Comparison of ENCODE assay signal across 21 cellular contexts in the genomic region with DNA sequence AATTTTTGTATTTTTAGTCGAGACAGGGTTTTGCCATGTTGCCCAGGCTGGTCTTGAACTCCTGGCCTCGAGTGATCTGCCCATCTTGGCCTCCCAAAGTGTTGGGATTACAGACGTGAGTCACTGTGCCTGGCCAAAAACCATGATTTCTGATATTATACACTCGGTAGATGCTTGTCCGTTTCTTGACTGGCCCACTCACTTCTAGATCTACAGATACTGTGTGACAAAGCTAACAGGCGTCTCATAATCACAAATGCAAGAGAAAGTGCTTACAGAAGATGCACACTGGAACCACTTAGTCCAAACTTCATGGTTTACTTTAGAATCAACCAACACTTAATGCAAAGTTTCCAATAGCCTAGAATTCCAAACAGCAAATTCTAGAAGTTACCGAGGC. TPM values are rescaled to one million over a fixed set of nuclear protein-coding genes. Genes with fewer than 3 reads are reported as not detected.
A peak's percentile ranks its signal among the peaks of the same experiment; 100 is the strongest.
DNase-seq lines count a peak whose midpoint lies in the region; ATAC-seq and TF ChIP-seq lines count a peak whose summit lies in the region.
"Had no signal": no experiment of that assay in that cellular context is flagged by ENCODE, and none has a peak within 500 bp of the region (broad histone marks: within the 10 kb centered on the region; RNA-seq: fewer than 3 reads in every experiment).

No MANE protein-coding gene starts in this region.

- peaks cover 7% of the 10 kb centered on the region for H3K4me1 ChIP-seq in CD4-positive, CD25-positive, alpha-beta regulatory T cell (ENCODE audit: control insufficient read depth, insufficient read depth, low read length, poor library complexity, severe bottlenecking)
- H3K4me1 ChIP-seq in esophagus muscularis mucosa (no peaks in the 10 kb centered on the region), neutrophil (ENCODE audit: control insufficient read depth in 1 of 2, insufficient read depth in 1 of 2, low read depth in 1 of 2, low read length in 1 of 2) (peaks cover 80 to 82% of the 10 kb centered on the region in 2 experiments)
- H3K4me1 ChIP-seq: BE2C, Caco-2 had no signal

- H3K27me3 ChIP-seq in CD4-positive, CD25-positive, alpha-beta regulatory T cell (ENCODE audit: control insufficient read depth, insufficient read depth, low read length): peaks cover 18% of the 10 kb centered on the region
- H3K27me3 ChIP-seq in esophagus muscularis mucosa (peaks cover 0 to 64% (median 11%) of the 10 kb centered on the region in 4 donors), neutrophil (no peaks in the 10 kb centered on the region)
- H3K27me3 ChIP-seq: BE2C had no signal

- H3K27me3 Mint-ChIP-seq in CD4-positive, CD25-positive, alpha-beta regulatory T cell: peaks cover 15% of the 10 kb centered on the region
- peaks cover 24% of the 10 kb centered on the region for H3K27me3 Mint-ChIP-seq in activated T-helper 17 cell treated with anti-CD3 and anti-CD28 coated beads, Interleukin-2, amount 50 U/mL, for 72 hours

- H3K36me3 ChIP-seq in CD4-positive, CD25-positive, alpha-beta regulatory T cell (ENCODE audit: control insufficient read depth, insufficient read depth, low read length): no peaks in the 10 kb centered on the region
- no peaks in the 10 kb centered on the region for H3K36me3 ChIP-seq in esophagus muscularis mucosa
- H3K36me3 ChIP-seq in neutrophil: peaks cover 92% of the 10 kb centered on the region
- H3K36me3 ChIP-seq: BE2C, BLaER1 had no signal

- ATAC-seq in CD4-positive, CD25-positive, alpha-beta regulatory T cell (ENCODE audit: low read depth in 2 of 2): no peak
- peak; percentile 60 for ATAC-seq in activated T-helper 17 cell treated with anti-CD3 and anti-CD28 coated beads, Interleukin-2, amount 50 U/mL, for 72 hours (replicated peaks)
- ATAC-seq in GM19467 (IDR thresholded peaks at IDR 0.05; ENCODE audit: unreplicated experiment): no peak
- ATAC-seq: CD8-positive, alpha-beta T cell had no signal

- H3K36me3 Mint-ChIP-seq in CD4-positive, CD25-positive, alpha-beta regulatory T cell: no peaks in the 10 kb centered on the region
- no peaks in the 10 kb centered on the region for H3K36me3 Mint-ChIP-seq in activated T-helper 17 cell treated with anti-CD3 and anti-CD28 coated beads, Interleukin-2, amount 50 U/mL, for 72 hours (ENCODE audit: low read depth)
- H3K36me3 Mint-ChIP-seq: CD8-positive, alpha-beta T cell had no signal

- no peaks in the 10 kb centered on the region for H3K9me3 ChIP-seq in CD4-positive, CD25-positive, alpha-beta regulatory T cell (ENCODE audit: control insufficient read depth in 2 of 2, low read length in 2 of 2)
- no peaks in the 10 kb centered on the region for H3K9me3 ChIP-seq in esophagus muscularis mucosa
- no peaks in the 10 kb centered on the region for H3K9me3 ChIP-seq in neutrophil
- H3K9me3 ChIP-seq: BE2C, BLaER1, Caco-2 had no signal

- TF ChIP-seq POLR2A in esophagus muscularis mucosa (IDR thresholded peaks at IDR 0.05; ENCODE audit: low read depth): no peak
- no peak for TF ChIP-seq POLR2A in erythroblast (IDR thresholded peaks at IDR 0.05; ENCODE audit: low read length)

- no peak overlapping the region for H3K27ac ChIP-seq in CD4-positive, CD25-positive, alpha-beta regulatory T cell (ENCODE audit: insufficient read depth, low read length, poor library complexity, severe bottlenecking)
- H3K27ac ChIP-seq in esophagus muscularis mucosa (replicated peaks in 1 of 4): no peak overlapping the region
- H3K27ac ChIP-seq in neutrophil: peak overlapping the region; percentile 97
- H3K27ac ChIP-seq: BLaER1 had no signal

- intact Hi-C loops in esophagus muscularis mucosa (cut with DNase I): no loop called here

- H3K9me3 Mint-ChIP-seq in CD4-positive, CD25-positive, alpha-beta regulatory T cell: no peaks in the 10 kb centered on the region
- H3K9me3 Mint-ChIP-seq in activated T-helper 17 cell treated with anti-CD3 and anti-CD28 coated beads, Interleukin-2, amount 50 U/mL, for 72 hours: no peaks in the 10 kb centered on the region
- H3K9me3 Mint-ChIP-seq: CD14-positive monocyte; CD4-positive, alpha-beta T cell; CD8-positive, alpha-beta T cell had no signal

- DNase-seq in CD4-positive, CD25-positive, alpha-beta regulatory T cell: no peak
- peak; percentile 57 for DNase-seq in esophagus muscularis mucosa (ENCODE audit: extremely low spot score)
- DNase-seq in erythroblast (lab: John Stamatoyannopoulos, UW): no peak
- DNase-seq in activated T-cell treated with anti-CD3 and anti-CD28 coated beads, Interleukin-2, amount 50 U/mL, for 48 hours: no peak
- no peak for DNase-seq in SW 1271 (lab: John Stamatoyannopoulos, UW)
- DNase-seq: 8988T; ACHN; BE2C; C1 segment of cervical spinal cord; Caco-2; Calu3; CD4-positive, alpha-beta T cell; CD8-positive, alpha-beta T cell; DMS79 treated with DMSO at 0.1 percent for 48 hours; GF-D8 had no signal

- H3K4me3 Mint-ChIP-seq in CD4-positive, CD25-positive, alpha-beta regulatory T cell: peak overlapping the region in 1 of 4 donors; percentile 29
- no peak overlapping the region for H3K4me3 Mint-ChIP-seq in activated T-helper 17 cell treated with anti-CD3 and anti-CD28 coated beads, Interleukin-2, amount 50 U/mL, for 72 hours
- H3K4me3 Mint-ChIP-seq: CD14-positive monocyte; CD4-positive, alpha-beta T cell; CD8-positive, alpha-beta T cell had no signal

- peaks cover 0 to 25% (median 7%) of the 10 kb centered on the region in 4 donors for H3K4me1 Mint-ChIP-seq in CD4-positive, CD25-positive, alpha-beta regulatory T cell
- H3K4me1 Mint-ChIP-seq in activated T-helper 17 cell treated with anti-CD3 and anti-CD28 coated beads, Interleukin-2, amount 50 U/mL, for 72 hours: peaks cover 6% of the 10 kb centered on the region

- TF ChIP-seq EP300 in esophagus muscularis mucosa (IDR thresholded peaks at IDR 0.05): no peak

- no peak overlapping the region for H3K27ac Mint-ChIP-seq in CD4-positive, CD25-positive, alpha-beta regulatory T cell
- H3K27ac Mint-ChIP-seq in activated T-helper 17 cell treated with anti-CD3 and anti-CD28 coated beads, Interleukin-2, amount 50 U/mL, for 72 hours: no peak overlapping the region
- H3K27ac Mint-ChIP-seq: CD4-positive, alpha-beta T cell; CD8-positive, alpha-beta T cell had no signal

- peak overlapping the region; percentile 2 for H3K4me3 ChIP-seq in CD4-positive, CD25-positive, alpha-beta regulatory T cell (ENCODE audit: low read depth, low read length)
- H3K4me3 ChIP-seq in esophagus muscularis mucosa (no peak overlapping the region), neutrophil (ENCODE audit: low read depth in 1 of 2, low read length in 1 of 2) (peak overlapping the region; percentile 40 to 96)
- H3K4me3 ChIP-seq: BLaER1 had no signal

- TF ChIP-seq CTCF in esophagus muscularis mucosa (IDR thresholded peaks at IDR 0.05): no peak
- TF ChIP-seq CTCF in neutrophil (IDR thresholded peaks at IDR 0.05): no peak

- WGBS in esophagus muscularis mucosa: 80% methylated on average over 7 of the region's 7 CpGs

RNA-seq across cellular contexts. Expression of a gene that starts 8.4 kb away (rescaled TPM):
- 6.5 TPM for total RNA-seq in CD4-positive, CD25-positive, alpha-beta regulatory T cell
- 1 to 10 TPM in 3 of 4 donors, under 1 TPM in 1; 0.89 to 2.6 (median 1.2) TPM for polyA plus RNA-seq in CD4-positive, CD25-positive, alpha-beta regulatory T cell
- 1 to 10 TPM in 1 of 2 donors, under 1 TPM in 1; 0.61 to 4.6 TPM for total RNA-seq in activated T-helper 17 cell treated with anti-CD3 and anti-CD28 coated beads, Interleukin-2, amount 50 U/mL, for 72 hours
- 1 to 10 TPM in 1 of 4 donors, under 1 TPM in 2, not detected in 1; 0.29 to 2.0 (median 0.71) TPM for total RNA-seq in esophagus muscularis mucosa
- total RNA-seq: Caco-2, Calu3 had no signal
- polyA plus RNA-seq: AG04450 had no signal

RNA-seq across cellular contexts. Expression of a gene that starts 22.9 kb away (rescaled TPM):
- 1.0 TPM for total RNA-seq in CD4-positive, CD25-positive, alpha-beta regulatory T cell
- 1 to 10 TPM in 1 of 4 donors, under 1 TPM in 2, not detected in 1; 0.30 to 1.4 (median 0.81) TPM for polyA plus RNA-seq in CD4-positive, CD25-positive, alpha-beta regulatory T cell
- 1 to 10 TPM in 1 of 2 donors, under 1 TPM in 1; 0.32 to 2.5 TPM for total RNA-seq in activated T-helper 17 cell treated with anti-CD3 and anti-CD28 coated beads, Interleukin-2, amount 50 U/mL, for 72 hours
- 1 to 10 TPM; 2.2 to 4.3 (median 2.5) TPM for total RNA-seq in esophagus muscularis mucosa
- polyA plus RNA-seq: AG04450 had no signal

RNA-seq across cellular contexts. Expression of a gene that starts 51.3 kb away (rescaled TPM):
- 101 TPM for total RNA-seq in CD4-positive, CD25-positive, alpha-beta regulatory T cell
- 10 to 100 TPM; 27.8 to 98.9 (median 60.1) TPM for polyA plus RNA-seq in CD4-positive, CD25-positive, alpha-beta regulatory T cell
- total RNA-seq in activated T-helper 17 cell treated with anti-CD3 and anti-CD28 coated beads, Interleukin-2, amount 50 U/mL, for 72 hours: 10 to 100 TPM; 25.3 to 27.4 TPM
- total RNA-seq in esophagus muscularis mucosa: 10 to 100 TPM; 36.2 to 51.9 (median 39.4) TPM

Comparison
In these comparisons a context has a peak if more than half of its experiments do, and no peak if none do; other contexts are left out.
1. H3K4me3 ChIP-seq: peak in CD4-positive, CD25-positive, alpha-beta regulatory T cell (single experiment) and neutrophil (2 of 2); none in esophagus muscularis mucosa (0 of 4).